In the genomic region with DNA sequence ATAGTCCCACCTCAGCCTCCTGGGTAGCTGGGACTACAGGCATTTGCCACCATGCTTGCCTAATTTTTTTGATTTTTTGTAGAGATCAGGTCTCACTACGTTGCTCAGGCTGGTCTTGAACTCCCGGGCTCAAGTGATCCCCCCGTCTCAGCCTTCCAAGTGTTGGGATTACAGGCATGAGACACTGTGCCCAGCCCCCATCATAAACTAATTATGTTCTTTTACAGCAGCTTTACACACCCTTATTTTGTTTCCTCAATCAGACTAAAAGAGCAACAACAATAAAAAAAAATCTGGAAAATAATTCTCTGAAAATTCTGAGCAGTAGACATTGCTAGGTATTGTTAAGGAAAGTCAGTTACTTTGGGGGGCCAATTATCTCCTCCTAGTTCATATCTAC, we compare ENCODE assay signal across 12 cellular contexts. TPM values are rescaled to one million over a fixed set of nuclear protein-coding genes. Genes with fewer than 3 reads are reported as not detected.
"Had no signal": no experiment of that assay in that cellular context is flagged by ENCODE, and none has a peak within 500 bp of the region (broad histone marks: within the 10 kb centered on the region; RNA-seq: fewer than 3 reads in every experiment).

No MANE protein-coding gene starts in this region.

- DNase-seq: activated CD4-positive, alpha-beta T cell treated with anti-CD3 and anti-CD28 coated beads for 48 hours; activated CD8-positive, alpha-beta memory T cell treated with anti-CD3 and anti-CD28 coated beads, Interleukin-2, amount 50 U/mL, for 48 hours; activated CD8-positive, alpha-beta T cell treated with anti-CD3 and anti-CD28 coated beads, Interleukin-2, amount 10 ng/mL, durations not matched to agents 7 days and 5 days; activated naive CD8-positive, alpha-beta T cell treated with anti-CD3 and anti-CD28 coated beads, Interleukin-2, amount 10 ng/mL, durations not matched to agents 7 days and 5 days; anterior cingulate cortex; effector CD4-positive, alpha-beta T cell; mammary epithelial cell; stimulated activated CD4-positive, alpha-beta T cell treated with anti-CD3 and anti-CD28 coated beads, Interleukin-2, amount 100 ng/mL, for 24 hours; stimulated activated naive B cell treated with anti-CD40 and anti-IgM and Interleukin-4, amounts not matched to agents 10 μg/mL and 1 μg/mL and 100 μg/mL, for 72 hours had no signal

- H3K4me2 ChIP-seq: neural progenitor cell had no signal

- H3K27me3 ChIP-seq: neural progenitor cell had no signal

- H3K9me3 Mint-ChIP-seq: activated naive CD8-positive, alpha-beta T cell treated with anti-CD3 and anti-CD28 coated beads, Interleukin-2, amount 10 ng/mL, durations not matched to agents 7 days and 5 days; neural progenitor cell; stimulated activated naive B cell treated with anti-CD40 and anti-IgM and Interleukin-4, amounts not matched to agents 10 μg/mL and 1 μg/mL and 100 μg/mL, for 72 hours had no signal

- H3K27me3 Mint-ChIP-seq: activated naive CD8-positive, alpha-beta T cell treated with anti-CD3 and anti-CD28 coated beads, Interleukin-2, amount 10 ng/mL, durations not matched to agents 7 days and 5 days had no signal

- H3K4me3 ChIP-seq: coronary artery, neural progenitor cell had no signal

- H3K36me3 Mint-ChIP-seq: activated naive CD8-positive, alpha-beta T cell treated with anti-CD3 and anti-CD28 coated beads, Interleukin-2, amount 10 ng/mL, durations not matched to agents 7 days and 5 days; neural progenitor cell; stimulated activated naive B cell treated with anti-CD40 and anti-IgM and Interleukin-4, amounts not matched to agents 10 μg/mL and 1 μg/mL and 100 μg/mL, for 72 hours had no signal

- H3K36me3 ChIP-seq: neural progenitor cell had no signal

- H3K9ac ChIP-seq: neural progenitor cell, parathyroid adenoma had no signal

- H3K27ac Mint-ChIP-seq: activated CD8-positive, alpha-beta T cell treated with anti-CD3 and anti-CD28 coated beads, Interleukin-2, amount 10 ng/mL, durations not matched to agents 7 days and 5 days; activated naive CD8-positive, alpha-beta T cell treated with anti-CD3 and anti-CD28 coated beads, Interleukin-2, amount 10 ng/mL, durations not matched to agents 7 days and 5 days; neural progenitor cell; stimulated activated naive B cell treated with anti-CD40 and anti-IgM and Interleukin-4, amounts not matched to agents 10 μg/mL and 1 μg/mL and 100 μg/mL, for 72 hours had no signal

- H3K4me3 Mint-ChIP-seq: activated CD8-positive, alpha-beta T cell treated with anti-CD3 and anti-CD28 coated beads, Interleukin-2, amount 10 ng/mL, durations not matched to agents 7 days and 5 days; activated naive CD8-positive, alpha-beta T cell treated with anti-CD3 and anti-CD28 coated beads, Interleukin-2, amount 10 ng/mL, durations not matched to agents 7 days and 5 days; neural progenitor cell; stimulated activated naive B cell treated with anti-CD40 and anti-IgM and Interleukin-4, amounts not matched to agents 10 μg/mL and 1 μg/mL and 100 μg/mL, for 72 hours had no signal

- H3K4me1 Mint-ChIP-seq: neural progenitor cell had no signal

- H2AFZ ChIP-seq: neural progenitor cell, parathyroid adenoma had no signal

- H3K4me1 ChIP-seq: neural progenitor cell, parathyroid adenoma had no signal

- H3K27ac ChIP-seq: neural progenitor cell, parathyroid adenoma had no signal

- ATAC-seq: activated CD8-positive, alpha-beta T cell treated with anti-CD3 and anti-CD28 coated beads, Interleukin-2, amount 10 ng/mL, durations not matched to agents 7 days and 5 days; stimulated activated naive B cell treated with anti-CD40 and anti-IgM and Interleukin-4, amounts not matched to agents 10 μg/mL and 1 μg/mL and 100 μg/mL, for 72 hours had no signal

RNA-seq across cellular contexts. Expression of a gene that starts 35.7 kb away (rescaled TPM):
- total RNA-seq: activated CD8-positive, alpha-beta T cell treated with anti-CD3 and anti-CD28 coated beads, Interleukin-2, amount 10 ng/mL, durations not matched to agents 7 days and 5 days had no signal
